ENCODE assay signal across 22 cellular contexts in the genomic region with DNA sequence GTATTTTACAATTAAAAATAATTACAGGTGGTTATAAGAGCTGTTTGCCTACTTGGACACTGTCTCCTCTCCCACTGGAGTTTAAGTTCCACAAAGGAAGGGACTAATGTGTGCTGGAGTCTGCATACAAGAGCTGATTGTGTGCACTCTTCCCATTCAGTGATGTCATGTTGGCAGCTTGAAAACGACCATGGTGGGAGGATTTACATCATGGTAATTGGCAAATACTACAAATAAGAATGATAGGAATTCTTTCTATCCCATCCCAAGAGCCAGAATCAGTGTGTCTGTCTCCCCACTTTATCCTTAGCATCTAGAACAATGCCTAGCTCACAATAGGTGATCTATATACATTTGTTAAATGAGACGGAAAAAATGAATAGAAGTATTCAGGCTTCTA. TPM values are rescaled to one million over a fixed set of nuclear protein-coding genes. Genes with fewer than 3 reads are reported as not detected.
DNase-seq lines count a peak whose midpoint lies in the region; ATAC-seq and TF ChIP-seq lines count a peak whose summit lies in the region.
"Had no signal": no experiment of that assay in that cellular context is flagged by ENCODE, and none has a peak within 500 bp of the region (broad histone marks: within the 10 kb centered on the region; RNA-seq: fewer than 3 reads in every experiment).

No MANE protein-coding gene starts in this region.

- no peak for TF ChIP-seq POLR2A in tibial nerve (IDR thresholded peaks at IDR 0.05)

- WGBS in tibial nerve, 2 donors, result 29 to 36% methylated on average over 2 of the region's 2 CpGs

- no peak for ATAC-seq in GM19395 (IDR thresholded peaks at IDR 0.05; ENCODE audit: unreplicated experiment)
- ATAC-seq: activated T-cell treated with anti-CD3 and anti-CD28 coated beads, Interleukin-2, amount 50 U/mL, for 4 hours; CD8-positive, alpha-beta T cell; naive thymus-derived CD4-positive, alpha-beta T cell; SK-N-SH treated with all-trans-retinoic acid at 6 μM for 48 hours had no signal

- no peaks in the 10 kb centered on the region for H3K36me3 ChIP-seq in tibial nerve
- H3K36me3 ChIP-seq: thyroid gland had no signal

- no peak overlapping the region for H3K4me3 ChIP-seq in tibial nerve
- H3K4me3 ChIP-seq: thyroid gland had no signal

- peaks cover 0 to 34% (median 5%) of the 10 kb centered on the region in 4 donors for H3K4me1 ChIP-seq in tibial nerve
- H3K4me1 ChIP-seq: thyroid gland had no signal

- H3K9me3 Mint-ChIP-seq in nephron, result no peaks in the 10 kb centered on the region
- H3K9me3 Mint-ChIP-seq: activated T-cell treated with anti-CD3 and anti-CD28 coated beads, Interleukin-2, amount 50 U/mL, for 4 hours; CD8-positive, alpha-beta T cell; naive thymus-derived CD4-positive, alpha-beta T cell had no signal

- no peaks in the 10 kb centered on the region for H3K36me3 Mint-ChIP-seq in nephron (ENCODE audit: low read depth)
- H3K36me3 Mint-ChIP-seq: CD8-positive, alpha-beta T cell; naive thymus-derived CD4-positive, alpha-beta T cell had no signal

- no peak overlapping the region for H3K4me3 Mint-ChIP-seq in nephron
- H3K4me3 Mint-ChIP-seq: activated T-cell treated with anti-CD3 and anti-CD28 coated beads, Interleukin-2, amount 50 U/mL, for 4 hours; CD8-positive, alpha-beta T cell; naive thymus-derived CD4-positive, alpha-beta T cell had no signal

- peaks cover 72% of the 10 kb centered on the region for H3K4me1 Mint-ChIP-seq in nephron
- H3K4me1 Mint-ChIP-seq: naive thymus-derived CD4-positive, alpha-beta T cell had no signal

- H3K27ac Mint-ChIP-seq in nephron, result peak overlapping the region; percentile 39 to 93 (median 54)
- H3K27ac Mint-ChIP-seq: CD8-positive, alpha-beta T cell; naive thymus-derived CD4-positive, alpha-beta T cell had no signal

- DNase-seq in NCI-H146 (lab: John Stamatoyannopoulos, UW) (peak; percentile 6), NCI-H146 treated with DMSO at 0.1 percent for 48 hours (lab: John Stamatoyannopoulos, UW; ENCODE audit: unreplicated experiment) (no peak), ecto neural progenitor cell (ENCODE audit: low spot score) (peak; percentile 1), tibial nerve (ENCODE audit: low spot score in 2 of 2) (peak in 1 of 2 donors; percentile 4), DMS53 (lab: John Stamatoyannopoulos, UW) (no peak)
- DNase-seq in activated effector memory CD4-positive, alpha-beta T cell treated with Interleukin-2 at 50 U/mL for 16 hours, result no peak
- DNase-seq: activated CD4-positive, alpha-beta T cell treated with anti-CD3 and anti-CD28 coated beads for 48 hours; activated naive CD4-positive, alpha-beta T cell treated with Interleukin-2 at 50 U/mL for 16 hours; activated T-cell treated with anti-CD3 and anti-CD28 coated beads, Interleukin-2, amount 50 U/mL, for 4 hours; amygdala; CD8-positive, alpha-beta T cell; NCI-H1930; NCI-H82; retina; stimulated activated naive CD4-positive, alpha-beta T cell treated with Interleukin-2 at 50 U/mL for 16 hours; thyroid gland had no signal

- no peaks in the 10 kb centered on the region for H3K27me3 ChIP-seq in tibial nerve
- H3K27me3 ChIP-seq: thyroid gland had no signal

- peak overlapping the region in 3 of 4 donors; percentile 11 to 32 (median 26) for H3K27ac ChIP-seq in tibial nerve
- H3K27ac ChIP-seq: 22Rv1, thyroid gland, VCaP had no signal

- H3K27me3 Mint-ChIP-seq in nephron (ENCODE audit: low read depth), result peaks cover 5% of the 10 kb centered on the region

- TF ChIP-seq EP300 in tibial nerve (IDR thresholded peaks at IDR 0.05), result no peak

- no peaks in the 10 kb centered on the region for H3K9me3 ChIP-seq in tibial nerve
- H3K9me3 ChIP-seq: thyroid gland had no signal

- TF ChIP-seq CTCF in nephron (IDR thresholded peaks at IDR 0.05; ENCODE audit: unreplicated experiment in 3 of 3) (no peak), tibial nerve (IDR thresholded peaks at IDR 0.05) (no peak)

RNA-seq across cellular contexts. Expression of gene ITGA11, which starts 14.1 kb away (rescaled TPM):
- total RNA-seq in tibial nerve, result 10 to 100 TPM in 1 of 4 donors, 1 to 10 TPM in 3; 2.7 to 12.1 (median 6.9) TPM
- total RNA-seq: CD8-positive, alpha-beta T cell had no signal

Comparison
In these comparisons a context has a peak if more than half of its experiments do, and no peak if none do; other contexts are left out.
1. DNase-seq: peak in NCI-H146 (single experiment) and ecto neural progenitor cell (single experiment); none in NCI-H146 treated with DMSO at 0.1 percent for 48 hours (single experiment), DMS53 (single experiment) and activated effector memory CD4-positive, alpha-beta T cell treated with Interleukin-2 at 50 U/mL for 16 hours (single experiment).